ENCODE assay signal across 9 cellular contexts in the genomic region with DNA sequence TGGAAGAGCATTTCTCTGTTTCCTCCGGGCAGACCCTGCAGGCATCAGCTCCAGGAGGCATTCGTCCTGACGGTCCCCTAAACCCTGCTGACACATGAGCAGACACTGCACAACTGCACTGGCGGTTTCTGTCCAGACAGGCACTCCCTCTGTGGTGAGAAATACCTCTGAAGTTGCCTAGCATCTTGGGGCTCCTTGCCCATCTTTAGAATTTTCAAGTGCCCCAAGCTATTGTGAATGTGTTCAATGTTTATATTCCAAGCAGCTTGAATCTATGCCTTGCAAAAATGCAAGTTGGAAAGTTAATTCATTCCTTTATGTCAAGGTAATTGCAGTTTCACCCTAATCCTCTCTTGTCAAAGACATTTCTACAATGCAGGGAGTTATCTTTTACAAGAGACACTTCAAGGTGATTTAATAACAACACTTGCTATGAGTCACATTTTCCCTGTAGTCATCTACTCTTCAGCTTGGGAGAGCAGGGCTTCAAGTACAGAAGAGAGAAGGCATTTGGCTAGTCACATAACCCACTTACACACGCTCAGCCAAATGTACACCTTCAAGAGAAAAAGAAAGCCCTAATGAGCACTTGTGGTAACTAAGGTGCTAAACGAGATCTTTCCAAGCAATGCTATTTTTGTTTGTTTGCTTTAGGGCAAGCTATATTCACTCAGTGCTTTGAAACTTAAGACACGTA.
DNase-seq lines count a peak whose midpoint lies in the region; ATAC-seq, FAIRE-seq and TF ChIP-seq lines count a peak whose summit lies in the region.
"Had no signal": no experiment of that assay in that cellular context is flagged by ENCODE, and none has a peak within 500 bp of the region (broad histone marks: within the 10 kb centered on the region; RNA-seq: fewer than 3 reads in every experiment).

No MANE protein-coding gene starts in this region.

- H2AK9ac ChIP-seq in IMR-90 (replicated peaks; ENCODE audit: low read depth, low read length, poor library complexity): no peak overlapping the region

- H3K4me2 ChIP-seq in IMR-90 (ENCODE audit: low read depth, low read length): no peak overlapping the region
- H3K4me2 ChIP-seq in mesenchymal stem cell (ENCODE audit: low read length, poor library complexity, severe bottlenecking): no peak overlapping the region
- H3K4me2 ChIP-seq in Karpas-422 (ENCODE audit: low read depth, low read length, poor library complexity, severe bottlenecking): no peak overlapping the region

- peaks cover 77% of the 10 kb centered on the region for H3K4me1 ChIP-seq in CD4-positive, alpha-beta memory T cell (ENCODE audit: insufficient read depth, low read length)
- peaks cover 9% of the 10 kb centered on the region for H3K4me1 ChIP-seq in IMR-90 (ENCODE audit: control insufficient read depth, insufficient read depth, low read length)
- H3K4me1 ChIP-seq in mesenchymal stem cell (ENCODE audit: control insufficient read depth, insufficient read depth, low read depth, low read length): peaks cover 2% of the 10 kb centered on the region
- no peaks in the 10 kb centered on the region for H3K4me1 ChIP-seq in Karpas-422 (ENCODE audit: low read length)
- H3K4me1 ChIP-seq in psoas muscle: no peaks in the 10 kb centered on the region

- peaks cover 0 to 3% of the 10 kb centered on the region in 2 donors for H3K36me3 Mint-ChIP-seq in CD4-positive, alpha-beta memory T cell
- H3K36me3 Mint-ChIP-seq in activated T-helper 2 cell treated with anti-CD3 and anti-CD28 coated beads, Interferon-gamma antibody, Interleukin-2, Interleukin-4, amounts not matched to agents 10 μg/mL and 5 μg/mL and 100 μg/mL, durations not matched to agents 14 hours and 24 hours and 36 hours (ENCODE audit: low read depth): no peaks in the 10 kb centered on the region

- H3K23ac ChIP-seq in IMR-90 (ENCODE audit: low read depth, low read length): no peak overlapping the region
- H3K23ac ChIP-seq in mesenchymal stem cell (ENCODE audit: low read length in 2 of 2): no peak overlapping the region

- H2AK5ac ChIP-seq in IMR-90 (ENCODE audit: low read depth, low read length) (no peak overlapping the region), mesenchymal stem cell (ENCODE audit: low read length, severe bottlenecking) (no peak overlapping the region)

- no peaks in the 10 kb centered on the region for H3K27me3 Mint-ChIP-seq in CD4-positive, alpha-beta memory T cell
- no peaks in the 10 kb centered on the region for H3K27me3 Mint-ChIP-seq in activated T-helper 2 cell treated with anti-CD3 and anti-CD28 coated beads, Interferon-gamma antibody, Interleukin-2, Interleukin-4, amounts not matched to agents 10 μg/mL and 5 μg/mL and 100 μg/mL, durations not matched to agents 14 hours and 24 hours and 36 hours (ENCODE audit: low read depth)

- no TSS peak for BruUV-seq in IMR-90 (replicated peaks; lab: Mats Ljungman, UMichigan)

- H3K9ac ChIP-seq in IMR-90 (ENCODE audit: low read depth, low read length) (no peak overlapping the region), mesenchymal stem cell (ENCODE audit: low read length) (no peak overlapping the region), Karpas-422 (ENCODE audit: low read length) (no peak overlapping the region)

- H2BK15ac ChIP-seq in IMR-90 (ENCODE audit: low read depth, low read length) (no peak overlapping the region), mesenchymal stem cell (ENCODE audit: low read depth, poor library complexity, severe bottlenecking) (peak overlapping the region; percentile 21)

- H4K20me1 ChIP-seq in IMR-90 (ENCODE audit: insufficient read depth, low read length) (no peaks in the 10 kb centered on the region), Karpas-422 (ENCODE audit: insufficient read depth, low read depth, low read length) (no peaks in the 10 kb centered on the region)

- H4K8ac ChIP-seq in IMR-90 (ENCODE audit: low read depth in 2 of 2, low read length in 2 of 2) (no peak overlapping the region), mesenchymal stem cell (ENCODE audit: low read length) (no peak overlapping the region)

- H3K18ac ChIP-seq in IMR-90 (ENCODE audit: low read depth, low read length): no peak overlapping the region
- no peak overlapping the region for H3K18ac ChIP-seq in mesenchymal stem cell (ENCODE audit: low read depth in 1 of 2, low read length in 2 of 2)

- peak overlapping the region; percentile 5 for H2AFZ ChIP-seq in IMR-90 (replicated peaks; ENCODE audit: low read length, poor library complexity)
- H2AFZ ChIP-seq in mesenchymal stem cell (ENCODE audit: low read depth, low read length): no peak overlapping the region
- H2AFZ ChIP-seq in Karpas-422 (ENCODE audit: low read length): no peak overlapping the region

- POLR2A ChIA-PET in CD4-positive, alpha-beta memory T cell (lab: Charles Lee; ENCODE audit: partially characterized antibody): interaction anchor here (0.9 to 2.2 kb wide), 3 partner anchors 19 to 303 kb away, joined by 3 to 6 read pairs (median 4); a partner anchor contains a TSS
- POLR2A ChIA-PET in IMR-90 (lab: Charles Lee; ENCODE audit: unreplicated experiment): no interaction called here

- no peak for TF ChIP-seq RAD21 in IMR-90 (IDR thresholded peaks at IDR 0.05; ENCODE audit: low read length)

- in situ Hi-C loops in IMR-90 (cut with MboI; ENCODE audit: low sequenced_read_pairs): no loop called here

- H3K4me1 Mint-ChIP-seq in CD4-positive, alpha-beta memory T cell: peaks cover 49 to 92% (median 84%) of the 10 kb centered on the region in 4 donors
- H3K4me1 Mint-ChIP-seq in activated T-helper 2 cell treated with anti-CD3 and anti-CD28 coated beads, Interferon-gamma antibody, Interleukin-2, Interleukin-4, amounts not matched to agents 10 μg/mL and 5 μg/mL and 100 μg/mL, durations not matched to agents 14 hours and 24 hours and 36 hours (ENCODE audit: low read depth): peaks cover 41% of the 10 kb centered on the region

- peak overlapping the region in 1 of 2 experiments; percentile 31 for H2BK12ac ChIP-seq in mesenchymal stem cell (ENCODE audit: low read length in 2 of 2)

- H4K91ac ChIP-seq in IMR-90 (ENCODE audit: insufficient read depth, low read depth, low read length): no peak overlapping the region
- no peak overlapping the region for H4K91ac ChIP-seq in mesenchymal stem cell (ENCODE audit: low read length)

- no peak overlapping the region for H3K27ac ChIP-seq in CD4-positive, alpha-beta memory T cell (ENCODE audit: low read depth, low read length)
- no peak overlapping the region for H3K27ac ChIP-seq in IMR-90 (ENCODE audit: insufficient read depth, low read length)
- no peak overlapping the region for H3K27ac ChIP-seq in mesenchymal stem cell (ENCODE audit: low read length, poor library complexity, severe bottlenecking)
- no peak overlapping the region for H3K27ac ChIP-seq in Karpas-422 (ENCODE audit: low read length)
- no peak overlapping the region for H3K27ac ChIP-seq in psoas muscle

- peak overlapping the region; percentile 29 to 81 (median 61) for H3K27ac Mint-ChIP-seq in CD4-positive, alpha-beta memory T cell
- H3K27ac Mint-ChIP-seq in activated T-helper 2 cell treated with anti-CD3 and anti-CD28 coated beads, Interferon-gamma antibody, Interleukin-2, Interleukin-4, amounts not matched to agents 10 μg/mL and 5 μg/mL and 100 μg/mL, durations not matched to agents 14 hours and 24 hours and 36 hours: peak overlapping the region; percentile 24

- 0 out of 2 replicates have a peak overlapping the region, but pooled peaks have one; percentile 3 for H3K4ac ChIP-seq in IMR-90 (ENCODE audit: low read depth, low read length)
- no peak overlapping the region for H3K4ac ChIP-seq in mesenchymal stem cell (ENCODE audit: low read depth in 1 of 2, low read length in 2 of 2)

- CTCF ChIA-PET in CD4-positive, alpha-beta memory T cell (lab: Charles Lee; ENCODE audit: partially characterized antibody): interaction anchor here (1.3 to 1.8 kb wide), 3 partner anchors 9 to 622 kb away, joined by 3 to 5 read pairs (median 3); no protein-coding TSS in a partner anchor
- CTCF ChIA-PET in IMR-90 (lab: Yijun Ruan, JAX): interaction anchor here (0.6 to 0.8 kb wide), 2 partner anchors 9 to 683 kb away, joined by 3 read pairs; no protein-coding TSS in a partner anchor

- DNase-seq in CD4-positive, alpha-beta memory T cell: peak in 2 of 5 donors; percentile 15 to 56
- peak; percentile 88 for DNase-seq in IMR-90
- no peak for DNase-seq in activated T-helper 2 cell treated with anti-CD3 and anti-CD28 coated beads, Interferon-gamma antibody, Interleukin-2, Interleukin-4, amounts not matched to agents 10 μg/mL and 5 μg/mL and 100 μg/mL, durations not matched to agents 14 hours and 24 hours and 36 hours (ENCODE audit: low spot score)
- DNase-seq in mesenchymal stem cell: peak; percentile 92
- no peak for DNase-seq in superior temporal gyrus (ENCODE audit: extremely low spot score)
- no peak for DNase-seq in HTR-8/SVneo (ENCODE audit: insufficient read length, low spot score)
- DNase-seq in Karpas-422: no peak
- DNase-seq in psoas muscle: no peak
- DNase-seq: OCI-M1 had no signal

- H2BK20ac ChIP-seq in IMR-90 (ENCODE audit: low read depth, low read length): no peak overlapping the region

- no peak for TF ChIP-seq POLR2A in IMR-90 (IDR thresholded peaks at IDR 0.05; ENCODE audit: low read depth, low read length)

- no peak overlapping the region for H3K56ac ChIP-seq in IMR-90 (ENCODE audit: extremely low read depth, insufficient read depth, low read length)

- intact Hi-C loops in CD4-positive, alpha-beta memory T cell (cut with micrococcal nuclease): loop anchor here (5.0 to 10.0 kb wide), 2 partner anchors 77 to 105 kb away; no protein-coding TSS in a partner anchor
- intact Hi-C loops in IMR-90 (cut with micrococcal nuclease): no loop called here
- intact Hi-C loops in activated T-helper 2 cell treated with anti-CD3 and anti-CD28 coated beads, Interferon-gamma antibody, Interleukin-2, Interleukin-4, amounts not matched to agents 10 μg/mL and 5 μg/mL and 100 μg/mL, durations not matched to agents 14 hours and 24 hours and 36 hours (cut with micrococcal nuclease): loop anchor here (5.0 to 10.0 kb wide), 3 partner anchors 38 to 805 kb away; no protein-coding TSS in a partner anchor
- intact Hi-C loops in psoas muscle (cut with DNase I): loop anchor here in 1 of 2 donors (10.0 kb wide), 1 partner anchor 65 kb away; no protein-coding TSS in a partner anchor

- H2BK120ac ChIP-seq in IMR-90 (ENCODE audit: low read depth, low read length) (no peak overlapping the region), mesenchymal stem cell (ENCODE audit: low read depth, low read length) (no peak overlapping the region)

- H3K36me3 ChIP-seq in CD4-positive, alpha-beta memory T cell (ENCODE audit: insufficient read depth, low read length): no peaks in the 10 kb centered on the region
- H3K36me3 ChIP-seq in IMR-90 (ENCODE audit: control insufficient read depth, insufficient read depth, low read length) (no peaks in the 10 kb centered on the region), mesenchymal stem cell (ENCODE audit: control insufficient read depth in 1 of 2, insufficient read depth in 2 of 2, low read depth in 1 of 2, low read length in 2 of 2) (no peaks in the 10 kb centered on the region), Karpas-422 (ENCODE audit: insufficient read depth, low read length) (no peaks in the 10 kb centered on the region), psoas muscle (ENCODE audit: insufficient read depth in 1 of 2, low read depth in 1 of 2) (no peaks in the 10 kb centered on the region)

- no peaks in the 10 kb centered on the region for H3K27me3 ChIP-seq in CD4-positive, alpha-beta memory T cell (ENCODE audit: insufficient read depth, low read length)
- H3K27me3 ChIP-seq in IMR-90 (ENCODE audit: control insufficient read depth, insufficient read depth, low read length): no peaks in the 10 kb centered on the region
- peaks cover 0 to under 1% of the 10 kb centered on the region in 2 experiments for H3K27me3 ChIP-seq in mesenchymal stem cell (ENCODE audit: control insufficient read depth in 1 of 2, insufficient read depth in 1 of 2, low read length in 2 of 2)
- peaks cover 2% of the 10 kb centered on the region; the same call in 1 of the 2 replicates for H3K27me3 ChIP-seq in Karpas-422 (ENCODE audit: low read length)
- no peaks in the 10 kb centered on the region for H3K27me3 ChIP-seq in psoas muscle (ENCODE audit: insufficient read depth in 3 of 3, low read length in 2 of 3)

- no peak overlapping the region for H3K14ac ChIP-seq in IMR-90 (replicated peaks; ENCODE audit: low read depth, low read length)
- no peak overlapping the region for H3K14ac ChIP-seq in mesenchymal stem cell (ENCODE audit: low read length in 2 of 2)

- TF ChIP-seq CTCF in IMR-90 (conservative IDR thresholded peaks at IDR 0.05; ENCODE audit: low read depth, low read length) (no peak), psoas muscle (IDR thresholded peaks at IDR 0.05) (no peak)

- H2BK5ac ChIP-seq in IMR-90 (ENCODE audit: low read depth, low read length, poor library complexity, severe bottlenecking) (no peak overlapping the region), mesenchymal stem cell (ENCODE audit: low read depth, low read length, poor library complexity, severe bottlenecking) (no peak overlapping the region)

- no CpG with 5 or more reads among the region's 7 CpGs for WGBS in IMR-90 (ENCODE audit: extremely low coverage in 2 of 2, insufficient read length in 1 of 2), 2 experiments
- 48% methylated on average over 6 of the region's 7 CpGs for WGBS in mesenchymal stem cell
- 58 to 61% (median 59%) methylated on average over 7 of the region's 7 CpGs for WGBS in psoas muscle, 3 donors

- H3K9me3 ChIP-seq in CD4-positive, alpha-beta memory T cell (ENCODE audit: control insufficient read depth in 1 of 2, low read length in 2 of 2): no peaks in the 10 kb centered on the region
- no peaks in the 10 kb centered on the region for H3K9me3 ChIP-seq in IMR-90 (ENCODE audit: control insufficient read depth, insufficient read depth, low read length)
- H3K9me3 ChIP-seq in mesenchymal stem cell (ENCODE audit: control insufficient read depth, low read length): no peaks in the 10 kb centered on the region
- H3K9me3 ChIP-seq in Karpas-422 (ENCODE audit: low read length): no peaks in the 10 kb centered on the region
- no peaks in the 10 kb centered on the region for H3K9me3 ChIP-seq in psoas muscle

- dilution Hi-C loops in IMR-90 (cut with HindIII; ENCODE audit: low sequenced_read_pairs, unreplicated experiment): no loop called here

- H4K5ac ChIP-seq in IMR-90 (ENCODE audit: low read depth, low read length): no peak overlapping the region

- H3K4me3 Mint-ChIP-seq in CD4-positive, alpha-beta memory T cell: peak overlapping the region in 4 of 8 donors; percentile 20 to 53 (median 44)
- no peak overlapping the region for H3K4me3 Mint-ChIP-seq in activated T-helper 2 cell treated with anti-CD3 and anti-CD28 coated beads, Interferon-gamma antibody, Interleukin-2, Interleukin-4, amounts not matched to agents 10 μg/mL and 5 μg/mL and 100 μg/mL, durations not matched to agents 14 hours and 24 hours and 36 hours (ENCODE audit: low read depth)

- no peaks in the 10 kb centered on the region for H3K79me1 ChIP-seq in IMR-90 (ENCODE audit: low read depth in 1 of 2, low read length in 2 of 2)
- no peaks in the 10 kb centered on the region for H3K79me1 ChIP-seq in mesenchymal stem cell (replicated peaks; ENCODE audit: low read length, poor library complexity, severe bottlenecking)

- no peaks in the 10 kb centered on the region for H3K9me2 ChIP-seq in Karpas-422 (replicated peaks; ENCODE audit: insufficient read depth, low read length)

- ATAC-seq in IMR-90 (ENCODE audit: low read depth) (peak; percentile 58), psoas muscle (no peak)

- no peak for FAIRE-seq in HTR-8/SVneo (lab: Jason Lieb, UNC)

- no peaks in the 10 kb centered on the region for H3K79me2 ChIP-seq in Karpas-422 (ENCODE audit: low read length)

- H3K9me1 ChIP-seq in IMR-90 (ENCODE audit: insufficient read depth, low read length): peaks cover 6% of the 10 kb centered on the region; the same call in 1 of the 2 replicates

- no peak overlapping the region for H3K4me3 ChIP-seq in CD4-positive, alpha-beta memory T cell (ENCODE audit: low read length in 2 of 2)
- H3K4me3 ChIP-seq in IMR-90 (ENCODE audit: insufficient read depth, low read depth, low read length) (no peak overlapping the region), mesenchymal stem cell (ENCODE audit: insufficient read depth in 1 of 2, low read depth in 1 of 2, low read length in 2 of 2) (no peak overlapping the region), Karpas-422 (ENCODE audit: low read length) (no peak overlapping the region), psoas muscle (no peak overlapping the region)

- H3K9me3 Mint-ChIP-seq in CD4-positive, alpha-beta memory T cell: peaks cover 0 to 3% (median 0%) of the 10 kb centered on the region in 8 donors
- no peaks in the 10 kb centered on the region for H3K9me3 Mint-ChIP-seq in activated T-helper 2 cell treated with anti-CD3 and anti-CD28 coated beads, Interferon-gamma antibody, Interleukin-2, Interleukin-4, amounts not matched to agents 10 μg/mL and 5 μg/mL and 100 μg/mL, durations not matched to agents 14 hours and 24 hours and 36 hours

Comparison
In these comparisons a context has a peak if more than half of its experiments do, and no peak if none do; other contexts are left out.
1. DNase-seq: peak in IMR-90 (single experiment) and mesenchymal stem cell (single experiment); none in activated T-helper 2 cell treated with anti-CD3 and anti-CD28 coated beads, Interferon-gamma antibody, Interleukin-2, Interleukin-4, amounts not matched to agents 10 μg/mL and 5 μg/mL and 100 μg/mL, durations not matched to agents 14 hours and 24 hours and 36 hours (single experiment), superior temporal gyrus (single experiment), HTR-8/SVneo (single experiment), Karpas-422 (single experiment) and psoas muscle (0 of 2).